ENCODE assay signal across 31 cellular contexts in genomic region chr2:17617955-17618354, GRCh38.
"Had no signal": no experiment of that assay in that cellular context is flagged by ENCODE, and none has a peak within 500 bp of the region (broad histone marks: within the 10 kb centered on the region; RNA-seq: fewer than 3 reads in every experiment).

No MANE protein-coding gene starts in this region.

- H3K4me1 ChIP-seq: ascending aorta, body of pancreas, breast epithelium had no signal

- H3K9me3 ChIP-seq: adrenal gland, ascending aorta, body of pancreas, breast epithelium had no signal

- H3K27ac ChIP-seq: adrenal gland, ascending aorta, body of pancreas, brain microvascular endothelial cell, breast epithelium, cardiac muscle cell had no signal

- DNase-seq: activated effector memory CD4-positive, alpha-beta T cell treated with anti-CD3 and anti-CD28 coated beads, Interleukin-2, amount 50 U/mL, for 16 hours; activated effector memory CD4-positive, alpha-beta T cell treated with Interleukin-2 at 50 U/mL for 16 hours; activated gamma-delta T cell; activated gamma-delta T cell treated with Interleukin-2 at 50 U/mL for 16 hours; activated naive CD4-positive, alpha-beta T cell; activated naive CD4-positive, alpha-beta T cell treated with anti-CD3 and anti-CD28 coated beads for 36 hours; activated naive CD4-positive, alpha-beta T cell treated with anti-CD3 and anti-CD28 coated beads, Interleukin-2, amount 10 ng/mL, durations not matched to agents 7 days and 5 days; activated naive CD4-positive, alpha-beta T cell treated with anti-CD3 and anti-CD28 coated beads, Interleukin-2, amount 50 U/mL, for 16 hours; activated naive CD4-positive, alpha-beta T cell treated with Interleukin-2 at 50 U/mL for 16 hours; activated naive CD8-positive, alpha-beta T cell treated with anti-CD3 and anti-CD28 coated beads for 36 hours; activated naive CD8-positive, alpha-beta T cell treated with anti-CD3 and anti-CD28 coated beads, Interleukin-2, amount 10 ng/mL, durations not matched to agents 7 days and 5 days; activated naive CD8-positive, alpha-beta T cell treated with anti-CD3 and anti-CD28 coated beads, Interleukin-2, amount 50 U/mL, for 24 hours; activated T-cell treated with anti-CD3 and anti-CD28 coated beads, Interleukin-2, amount 50 U/mL, for 1 hour; activated T-cell treated with anti-CD3 and anti-CD28 coated beads, Interleukin-2, amount 50 U/mL, for 24 hours; activated T-cell treated with anti-CD3 and anti-CD28 coated beads, Interleukin-2, amount 50 U/mL, for 4 hours; activated T-cell treated with anti-CD3 and anti-CD28 coated beads, Interleukin-2, amount 50 U/mL, for 48 hours; activated T-cell treated with anti-CD3 and anti-CD28 coated beads, Interleukin-2, amount 50 U/mL, for 72 hours; amniotic stem cell; aorta; body of pancreas; brain microvascular endothelial cell; caudate nucleus; central memory CD4-positive, alpha-beta T cell; cerebellar nuclear complex had no signal

- FAIRE-seq: astrocyte had no signal

- H3K27me3 ChIP-seq: adrenal gland, ascending aorta, body of pancreas, brain microvascular endothelial cell, breast epithelium, cardiac muscle cell had no signal

- H3K4me3 ChIP-seq: adrenal gland, ascending aorta, body of pancreas, breast epithelium, cardiac muscle cell had no signal

- H3K36me3 ChIP-seq: adrenal gland, ascending aorta, brain microvascular endothelial cell, breast epithelium, cardiac muscle cell had no signal

- ATAC-seq: activated naive CD4-positive, alpha-beta T cell treated with anti-CD3 and anti-CD28 coated beads, Interleukin-2, amount 50 U/mL, for 72 hours; activated naive CD8-positive, alpha-beta T cell treated with anti-CD3 and anti-CD28 coated beads, Interleukin-2, amount 50 U/mL, for 24 hours; activated T-cell treated with anti-CD3 and anti-CD28 coated beads, Interleukin-2, amount 50 U/mL, for 4 hours; activated T-cell treated with anti-CD3 and anti-CD28 coated beads, Interleukin-2, amount 50 U/mL, for 72 hours; activated T-helper 17 cell treated with anti-CD3 and anti-CD28 coated beads, Interleukin-2, amount 50 U/mL, for 72 hours; body of pancreas had no signal
